In genomic region chr6:109187399-109188114, GRCh38 we compare ENCODE assay signal across 8 cellular contexts.
DNase-seq lines count a peak whose midpoint lies in the region; ATAC-seq, FAIRE-seq and TF ChIP-seq lines count a peak whose summit lies in the region.

No MANE protein-coding gene starts in this region.

- H3K36me3 Mint-ChIP-seq in activated naive CD8-positive, alpha-beta T cell treated with anti-CD3 and anti-CD28 coated beads, Interleukin-2, amount 50 U/mL, for 24 hours (ENCODE audit: low read depth): peaks cover 10% of the 10 kb centered on the region

- no peaks in the 10 kb centered on the region for H3K36me3 ChIP-seq in Karpas-422 (ENCODE audit: insufficient read depth, low read length)
- no peaks in the 10 kb centered on the region for H3K36me3 ChIP-seq in SU-DHL-6 (ENCODE audit: low read length)
- H3K36me3 ChIP-seq in hepatocyte (replicated peaks; ENCODE audit: insufficient read depth, low read depth): no peaks in the 10 kb centered on the region
- H3K36me3 ChIP-seq in small intestine (ENCODE audit: control insufficient read depth in 2 of 2, insufficient read depth in 2 of 2, low read length in 2 of 2): no peaks in the 10 kb centered on the region

- H3K27me3 ChIP-seq in Karpas-422 (ENCODE audit: low read length): no peaks in the 10 kb centered on the region
- H3K27me3 ChIP-seq in SU-DHL-6 (ENCODE audit: low read length): no peaks in the 10 kb centered on the region
- no peaks in the 10 kb centered on the region for H3K27me3 ChIP-seq in hepatocyte
- peaks cover 0 to 2% of the 10 kb centered on the region in 2 donors for H3K27me3 ChIP-seq in small intestine (ENCODE audit: control insufficient read depth in 2 of 2, insufficient read depth in 2 of 2, low read length in 2 of 2)

- H3F3A ChIP-seq in SU-DHL-6 (ENCODE audit: insufficient read depth): no peaks in the 10 kb centered on the region

- H3K9me3 Mint-ChIP-seq in activated naive CD8-positive, alpha-beta T cell treated with anti-CD3 and anti-CD28 coated beads, Interleukin-2, amount 50 U/mL, for 24 hours: peaks cover 14% of the 10 kb centered on the region

- H3K4me1 Mint-ChIP-seq in activated naive CD8-positive, alpha-beta T cell treated with anti-CD3 and anti-CD28 coated beads, Interleukin-2, amount 50 U/mL, for 24 hours: no peaks in the 10 kb centered on the region

- no peak overlapping the region for H3K4me3 Mint-ChIP-seq in activated naive CD8-positive, alpha-beta T cell treated with anti-CD3 and anti-CD28 coated beads, Interleukin-2, amount 50 U/mL, for 24 hours

- ATAC-seq in activated naive CD8-positive, alpha-beta T cell treated with anti-CD3 and anti-CD28 coated beads, Interleukin-2, amount 50 U/mL, for 24 hours: peak; percentile 63
- ATAC-seq in GM19395 (IDR thresholded peaks at IDR 0.05; ENCODE audit: unreplicated experiment): no peak

- H4K20me1 ChIP-seq in Karpas-422 (ENCODE audit: insufficient read depth, low read depth, low read length) (no peaks in the 10 kb centered on the region), SU-DHL-6 (ENCODE audit: low read depth, low read length) (no peaks in the 10 kb centered on the region), hepatocyte (ENCODE audit: insufficient read depth, poor library complexity, severe bottlenecking) (no peaks in the 10 kb centered on the region)

- TF ChIP-seq POLR2A in H54 (IDR thresholded peaks at IDR 0.05; ENCODE audit: low read depth, low read length): no peak

- no peak overlapping the region for H2AFZ ChIP-seq in Karpas-422 (ENCODE audit: low read length)
- H2AFZ ChIP-seq in SU-DHL-6 (ENCODE audit: low read depth, low read length, severe bottlenecking): no peak overlapping the region
- no peak overlapping the region for H2AFZ ChIP-seq in hepatocyte

- H3K27ac ChIP-seq in Karpas-422 (ENCODE audit: low read length) (no peak overlapping the region), SU-DHL-6 (ENCODE audit: low read depth, low read length) (no peak overlapping the region), hepatocyte (no peak overlapping the region), small intestine (ENCODE audit: low read depth in 1 of 2, low read length in 1 of 2) (no peak overlapping the region)

- H3K9ac ChIP-seq in Karpas-422 (ENCODE audit: low read length): no peak overlapping the region
- H3K9ac ChIP-seq in SU-DHL-6 (ENCODE audit: low read length): no peak overlapping the region

- TF ChIP-seq CTCF in SU-DHL-6 (IDR thresholded peaks at IDR 0.05; ENCODE audit: insufficient read depth, low read length, poor library complexity, severe bottlenecking) (peak; percentile 73), hepatocyte (IDR thresholded peaks at IDR 0.05; ENCODE audit: poor library complexity) (peak; percentile 94)

- no peak overlapping the region for H3K27ac Mint-ChIP-seq in activated naive CD8-positive, alpha-beta T cell treated with anti-CD3 and anti-CD28 coated beads, Interleukin-2, amount 50 U/mL, for 24 hours

- H3K4me1 ChIP-seq in Karpas-422 (ENCODE audit: low read length): peaks cover 22% of the 10 kb centered on the region
- H3K4me1 ChIP-seq in hepatocyte (ENCODE audit: insufficient read depth): no peaks in the 10 kb centered on the region
- no peaks in the 10 kb centered on the region for H3K4me1 ChIP-seq in small intestine (ENCODE audit: control insufficient read depth in 2 of 2, insufficient read depth in 1 of 2, low read depth in 1 of 2, low read length in 1 of 2)

- H3K9me2 ChIP-seq in Karpas-422 (replicated peaks; ENCODE audit: insufficient read depth, low read length): no peaks in the 10 kb centered on the region
- H3K9me2 ChIP-seq in SU-DHL-6 (replicated peaks; ENCODE audit: insufficient read depth, low read length): no peaks in the 10 kb centered on the region
- no peaks in the 10 kb centered on the region for H3K9me2 ChIP-seq in hepatocyte (replicated peaks; ENCODE audit: insufficient read depth)

- H3K27me3 Mint-ChIP-seq in activated naive CD8-positive, alpha-beta T cell treated with anti-CD3 and anti-CD28 coated beads, Interleukin-2, amount 50 U/mL, for 24 hours: no peaks in the 10 kb centered on the region

- H3K9me3 ChIP-seq in Karpas-422 (ENCODE audit: low read length) (no peaks in the 10 kb centered on the region), SU-DHL-6 (ENCODE audit: insufficient read depth, low read length) (no peaks in the 10 kb centered on the region), hepatocyte (ENCODE audit: low read depth) (no peaks in the 10 kb centered on the region), small intestine (ENCODE audit: control insufficient read depth, low read depth) (peaks cover 1% of the 10 kb centered on the region)

- H3K4me3 ChIP-seq in Karpas-422 (ENCODE audit: low read length) (no peak overlapping the region), SU-DHL-6 (ENCODE audit: insufficient read depth, low read length, poor library complexity, severe bottlenecking) (no peak overlapping the region), hepatocyte (no peak overlapping the region), small intestine (ENCODE audit: low read depth in 1 of 2, low read length in 2 of 2) (no peak overlapping the region)

- H3K79me2 ChIP-seq in Karpas-422 (ENCODE audit: low read length) (no peaks in the 10 kb centered on the region), SU-DHL-6 (ENCODE audit: insufficient read depth, low read length) (no peaks in the 10 kb centered on the region), hepatocyte (no peaks in the 10 kb centered on the region)

- H3K4me2 ChIP-seq in Karpas-422 (ENCODE audit: low read depth, low read length, poor library complexity, severe bottlenecking) (no peak overlapping the region), SU-DHL-6 (ENCODE audit: low read depth, low read length, poor library complexity, severe bottlenecking) (no peak overlapping the region), hepatocyte (no peak overlapping the region)

- 33% methylated on average over 5 of the region's 5 CpGs for WGBS in hepatocyte (ENCODE audit: low lambda C conversion rate, missing lambda C conversion rate)
- whole genome bisulfite sequencing in small intestine, 3 donors: 8 to 21% (median 13%) methylated on average over 5 of the region's 5 CpGs

- DNase-seq in EH (ENCODE audit: low read depth): peak; percentile 29
- DNase-seq in Karpas-422: peak; percentile 79
- peak; percentile 63 for DNase-seq in activated naive CD8-positive, alpha-beta T cell treated with anti-CD3 and anti-CD28 coated beads, Interleukin-2, amount 50 U/mL, for 24 hours
- peak; percentile 73 for DNase-seq in hepatocyte (ENCODE audit: low spot score)
- peak; percentile 72 for DNase-seq in small intestine
- no peak for DNase-seq in H54 (ENCODE audit: insufficient read length, low spot score)

- FAIRE-seq in small intestine (lab: Jason Lieb, UNC) (peak; percentile 5), H54 (lab: Jason Lieb, UNC) (no peak)
